Comparison of ENCODE assay signal across 9 cellular contexts in the genomic region with DNA sequence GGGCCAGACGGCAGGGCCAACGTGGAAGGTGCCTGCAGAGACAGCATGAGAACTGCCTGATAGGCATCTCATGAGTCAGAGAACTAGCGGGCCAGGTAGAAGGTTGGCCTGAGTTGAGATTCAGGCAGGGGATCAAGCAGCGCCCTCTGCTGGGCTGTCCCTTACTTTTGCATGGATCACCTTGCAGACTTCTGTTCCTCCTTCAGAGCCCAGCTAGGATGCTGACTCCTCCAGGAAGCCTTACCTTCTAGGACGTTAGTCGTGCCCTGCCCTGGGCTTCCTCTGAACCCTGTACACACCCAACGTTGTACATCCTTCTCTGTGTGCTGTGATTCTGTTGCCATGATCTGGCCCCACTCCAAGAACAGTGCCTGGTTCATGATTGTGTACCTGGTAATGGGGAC.
DNase-seq lines count a peak whose midpoint lies in the region; ATAC-seq, FAIRE-seq and TF ChIP-seq lines count a peak whose summit lies in the region.
"Had no signal": no experiment of that assay in that cellular context is flagged by ENCODE, and none has a peak within 500 bp of the region (broad histone marks: within the 10 kb centered on the region; RNA-seq: fewer than 3 reads in every experiment).

No MANE protein-coding gene starts in this region.

- no peak overlapping the region for H3K27ac ChIP-seq in K562 (ENCODE audit: extremely low read depth, low read depth, low read length)
- no peak overlapping the region for H3K27ac ChIP-seq in mesendoderm (ENCODE audit: low read depth, low read length)
- H3K27ac ChIP-seq in tibial artery = no peak overlapping the region
- H3K27ac ChIP-seq: BLaER1 had no signal

- whole genome bisulfite sequencing in K562 (ENCODE audit: insufficient coverage, low coverage, missing lambda C conversion rate) = 2% methylated on average over 7 of the region's 7 CpGs
- WGBS in mesendoderm (ENCODE audit: extremely low coverage, insufficient coverage, low lambda C conversion rate) = no CpG with 5 or more reads among the region's 7 CpGs

- no peak overlapping the region for H3K9ac ChIP-seq in K562 (ENCODE audit: insufficient read depth in 1 of 2, low read depth in 2 of 2, low read length in 2 of 2)
- H3K9ac ChIP-seq in mesendoderm (ENCODE audit: low read length) = no peak overlapping the region
- H3K9ac ChIP-seq: BLaER1 had no signal

- no peaks in the 10 kb centered on the region for H3K79me1 ChIP-seq in mesendoderm (ENCODE audit: low read length)

- POLR2A ChIA-PET in K562 (lab: Yijun Ruan, JAX) = interaction anchor here (1.2 kb wide), 1 partner anchor 13 kb away, joined by 3 read pairs; no protein-coding TSS in a partner anchor

- H3K4me1 ChIP-seq in K562 (replicated peaks in 1 of 2; ENCODE audit: control insufficient read depth in 2 of 2, insufficient read depth in 2 of 2, low read length in 2 of 2) (peaks cover 0 to 9% of the 10 kb centered on the region in 2 experiments; a peak in 2 of 5 replicates), mesendoderm (ENCODE audit: control insufficient read depth, low read depth, low read length) (peaks cover 8% of the 10 kb centered on the region), tibial artery (no peaks in the 10 kb centered on the region)

- intact Hi-C loops in K562 (cut with micrococcal nuclease) (no loop called here), tibial artery (cut with DNase I; ENCODE audit: low total_unique reads) (no loop called here)

- no peak overlapping the region for H2BK5ac ChIP-seq in mesendoderm (ENCODE audit: low read length)

- no peaks in the 10 kb centered on the region for H3K9me3 ChIP-seq in K562 (replicated peaks; ENCODE audit: control insufficient read depth, insufficient read depth, low read depth, low read length)
- H3K9me3 ChIP-seq in tibial artery = no peaks in the 10 kb centered on the region

- TF ChIP-seq RAD21 in K562 (CRISPR knock-in tag; conservative IDR thresholded peaks at IDR 0.05 in 1 of 2, IDR thresholded peaks at IDR 0.05 in 1 of 2) = peak in 1 of 2 experiments; percentile 47; a peak in 2 of 4 replicates

- peak; percentile 86 for ATAC-seq in K562

- CTCF ChIA-PET in K562 (lab: Yijun Ruan, JAX; ENCODE audit: low intra/inter-chr PET ratio) = no interaction called here

- peaks cover 3% of the 10 kb centered on the region for H3K9me1 ChIP-seq in K562 (ENCODE audit: control insufficient read depth, insufficient read depth, low read length)

- H3K23ac ChIP-seq in mesendoderm (ENCODE audit: low read length) = no peak overlapping the region

- H2BK120ac ChIP-seq in mesendoderm (ENCODE audit: low read depth, low read length) = no peak overlapping the region

- H2BK15ac ChIP-seq in mesendoderm (replicated peaks; ENCODE audit: low read depth) = no peak overlapping the region

- no peak overlapping the region for H2AK5ac ChIP-seq in mesendoderm (ENCODE audit: low read length)

- peak; percentile 61 to 77 (median 63) for TF ChIP-seq CTCF in K562 (IDR thresholded peaks at IDR 0.05 in 2 of 3, conservative IDR thresholded peaks at IDR 0.05 in 1 of 3; ENCODE audit: insufficient read depth in 2 of 3, low read depth in 1 of 3, low read length in 3 of 3)
- no peak for TF ChIP-seq CTCF in tibial artery (IDR thresholded peaks at IDR 0.05)

- peak; percentile 80 for FAIRE-seq in K562 (lab: Jason Lieb, UNC)

- H3K4me2 ChIP-seq in K562 (ENCODE audit: insufficient read depth, low read length) (no peak overlapping the region), mesendoderm (ENCODE audit: low read length) (no peak overlapping the region)

- H3K4me3 ChIP-seq in K562 (no peak overlapping the region), mesendoderm (ENCODE audit: low read length) (no peak overlapping the region), tibial artery (no peak overlapping the region)
- H3K4me3 ChIP-seq: BLaER1 had no signal

- H3K4ac ChIP-seq in mesendoderm (ENCODE audit: low read depth, low read length) = no peak overlapping the region

- H3K79me2 ChIP-seq in K562 (ENCODE audit: control insufficient read depth, insufficient read depth, low read length) (no peaks in the 10 kb centered on the region), mesendoderm (ENCODE audit: control insufficient read depth, insufficient read depth, low read length) (no peaks in the 10 kb centered on the region)

- no peak for TF ChIP-seq POLR2A in K562 (conservative IDR thresholded peaks at IDR 0.05)

- no peak overlapping the region for H2AFZ ChIP-seq in K562 (ENCODE audit: low read depth, low read length)

- H3K18ac ChIP-seq in mesendoderm (ENCODE audit: low read length) = no peak overlapping the region

- in situ Hi-C loops in K562 (cut with MboI) = no loop called here

- H3K36me3 ChIP-seq in K562 (ENCODE audit: control insufficient read depth, insufficient read depth, low read length) (no peaks in the 10 kb centered on the region), mesendoderm (ENCODE audit: control insufficient read depth, insufficient read depth, low read length) (no peaks in the 10 kb centered on the region), tibial artery (no peaks in the 10 kb centered on the region)
- H3K36me3 ChIP-seq: BLaER1 had no signal

- no peak for TF ChIP-seq EP300 in K562 (IDR thresholded peaks at IDR 0.05; ENCODE audit: low read length)

- H4K20me1 ChIP-seq in K562 (replicated peaks; ENCODE audit: control insufficient read depth, insufficient read depth, low read length) = no peaks in the 10 kb centered on the region
- H4K20me1 ChIP-seq: BLaER1 had no signal

- DNase-seq in NCI-H1105 treated with DMSO at 0.1 percent for 48 hours (lab: John Stamatoyannopoulos, UW) (peak; percentile 43), NCI-H1105 (lab: John Stamatoyannopoulos, UW) (no peak), M059J (ENCODE audit: low read depth) (peak; percentile 93), K562 (ENCODE audit: extremely low read depth in 1 of 4, low spot score in 3 of 4) (peak; percentile 64 to 74 (median 68)), mesendoderm (peak; percentile 95), tibial artery (no peak), superior temporal gyrus (ENCODE audit: extremely low spot score) (no peak)
- no peak for DNase-seq in stimulated activated naive CD4-positive, alpha-beta T cell treated with Interleukin-2 at 50 U/mL for 16 hours (lab: John Stamatoyannopoulos, UW)

- H4K8ac ChIP-seq in mesendoderm (ENCODE audit: low read depth, low read length) = no peak overlapping the region

- no TSS peak for BruUV-seq in K562 (replicated peaks; lab: Mats Ljungman, UMichigan)

- H3K27me3 ChIP-seq in K562 (ENCODE audit: control insufficient read depth in 2 of 2, insufficient read depth in 2 of 2, low read length in 2 of 2) (peaks cover 26 to 41% of the 10 kb centered on the region in 2 experiments; a peak in 3 of 5 replicates), mesendoderm (ENCODE audit: insufficient read depth, low read length, poor library complexity) (no peaks in the 10 kb centered on the region), tibial artery (peaks cover 0 to 41% of the 10 kb centered on the region in 2 donors)
- H3K27me3 ChIP-seq: BLaER1 had no signal

- H4K5ac ChIP-seq in mesendoderm (ENCODE audit: low read length) = no peak overlapping the region

- H3K56ac ChIP-seq in mesendoderm (ENCODE audit: low read length) = no peak overlapping the region

TF ChIP-seq in K562, 482 proteins besides CTCF, POLR2A, EP300 and RAD21 (continues in another document):
- TF ChIP-seq, protein P1, sequence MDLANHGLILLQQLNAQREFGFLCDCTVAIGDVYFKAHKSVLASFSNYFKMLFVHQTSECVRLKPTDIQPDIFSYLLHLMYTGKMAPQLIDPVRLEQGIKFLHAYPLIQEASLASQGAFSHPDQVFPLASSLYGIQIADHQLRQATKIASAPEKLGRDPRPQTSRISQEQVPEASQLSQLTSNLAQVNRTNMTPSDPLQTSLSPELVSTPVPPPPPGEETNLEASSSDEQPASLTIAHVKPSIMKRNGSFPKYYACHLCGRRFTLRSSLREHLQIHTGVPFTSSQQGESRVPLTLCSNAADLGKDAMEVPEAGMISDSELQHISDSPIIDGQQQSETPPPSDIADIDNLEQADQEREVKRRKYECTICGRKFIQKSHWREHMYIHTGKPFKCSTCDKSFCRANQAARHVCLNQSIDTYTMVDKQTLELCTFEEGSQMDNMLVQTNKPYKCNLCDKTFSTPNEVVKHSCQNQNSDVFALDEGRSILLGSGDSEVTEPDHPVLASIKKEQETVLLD (IDR thresholded peaks at IDR 0.05) = no peak
- TF ChIP-seq ZNF785 (CRISPR knock-in tag; IDR thresholded peaks at IDR 0.05) (no peak), ZNF583 (CRISPR knock-in tag; IDR thresholded peaks at IDR 0.05) (no peak), FOS (IDR thresholded peaks at IDR 0.05; ENCODE audit: extremely low read depth, insufficient read length) (no peak), GTF2E2 (tag; IDR thresholded peaks at IDR 0.05) (no peak), GTF2A2 (tag; IDR thresholded peaks at IDR 0.05) (no peak), ZNF699 (CRISPR knock-in tag; IDR thresholded peaks at IDR 0.05; ENCODE audit: insufficient replicate concordance) (no peak), SMC3 (conservative IDR thresholded peaks at IDR 0.05; ENCODE audit: insufficient read depth, low read depth, low read length) (peak; percentile 45), TBL1XR1 (IDR thresholded peaks at IDR 0.05; ENCODE audit: low read length in 2 of 2) (no peak)
- TF ChIP-seq, protein P2, sequence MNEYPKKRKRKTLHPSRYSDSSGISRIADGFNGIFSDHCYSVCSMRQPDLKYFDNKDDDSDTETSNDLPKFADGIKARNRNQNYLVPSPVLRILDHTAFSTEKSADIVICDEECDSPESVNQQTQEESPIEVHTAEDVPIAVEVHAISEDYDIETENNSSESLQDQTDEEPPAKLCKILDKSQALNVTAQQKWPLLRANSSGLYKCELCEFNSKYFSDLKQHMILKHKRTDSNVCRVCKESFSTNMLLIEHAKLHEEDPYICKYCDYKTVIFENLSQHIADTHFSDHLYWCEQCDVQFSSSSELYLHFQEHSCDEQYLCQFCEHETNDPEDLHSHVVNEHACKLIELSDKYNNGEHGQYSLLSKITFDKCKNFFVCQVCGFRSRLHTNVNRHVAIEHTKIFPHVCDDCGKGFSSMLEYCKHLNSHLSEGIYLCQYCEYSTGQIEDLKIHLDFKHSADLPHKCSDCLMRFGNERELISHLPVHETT (CRISPR knock-in tag; conservative IDR thresholded peaks at IDR 0.05 in 1 of 2, IDR thresholded peaks at IDR 0.05 in 1 of 2) = no peak

Comparison
In these comparisons a context has a peak if more than half of its experiments do, and no peak if none do; other contexts are left out.
1. DNase-seq: peak in NCI-H1105 treated with DMSO at 0.1 percent for 48 hours (single experiment), M059J (single experiment), K562 (4 of 4) and mesendoderm (single experiment); none in NCI-H1105 (single experiment), tibial artery (0 of 2), stimulated activated naive CD4-positive, alpha-beta T cell treated with Interleukin-2 at 50 U/mL for 16 hours (single experiment) and superior temporal gyrus (single experiment).
2. CTCF ChIP-seq: peak in K562 (3 of 3); none in tibial artery (0 of 2).